1 cellular context compared by ENCODE assay signal in genomic region chr1:84969489-84970250, GRCh38.
TF ChIP-seq lines count a peak whose summit lies in the region.

No MANE protein-coding gene starts in this region.

TF ChIP-seq in GM12878, 131 proteins besides CTCF, POLR2A, EP300 and RAD21 (continued from another document and continues in another):
- TF ChIP-seq MLLT1 (IDR thresholded peaks at IDR 0.05) (no peak), SUZ12 (IDR thresholded peaks at IDR 0.05; ENCODE audit: unreplicated experiment) (no peak), CEBPB (IDR thresholded peaks at IDR 0.05; ENCODE audit: borderline replicate concordance in 1 of 2, low read depth in 2 of 2, low read length in 2 of 2) (peak in 1 of 2 experiments; percentile 57; a peak in 1 of 4 replicates), FOXK2 (IDR thresholded peaks at IDR 0.05) (no peak), ZNF622 (IDR thresholded peaks at IDR 0.05) (no peak), NFXL1 (IDR thresholded peaks at IDR 0.05; ENCODE audit: borderline replicate concordance) (no peak), NR2C1 (IDR thresholded peaks at IDR 0.05) (no peak), TBL1XR1 (IDR thresholded peaks at IDR 0.05; ENCODE audit: low read depth, low read length) (no peak), SMAD1 (IDR thresholded peaks at IDR 0.05; ENCODE audit: low read depth, partially characterized antibody) (peak; percentile 76), POLR2AphosphoS5 (IDR thresholded peaks at IDR 0.05; ENCODE audit: low read length) (no peak; the same call in 1 of the 2 replicates), ZNF207 (IDR thresholded peaks at IDR 0.05; ENCODE audit: borderline replicate concordance) (no peak), CREB1 (IDR thresholded peaks at IDR 0.05; ENCODE audit: low read depth) (0 out of 2 replicates have a peak, but pooled peaks have one; percentile 19), SPI1 (IDR thresholded peaks at IDR 0.05; ENCODE audit: borderline replicate concordance, insufficient read depth, low read depth, low read length) (no peak), EZH2 (IDR thresholded peaks at IDR 0.05; ENCODE audit: borderline replicate concordance, control insufficient read depth, low read depth, low read length) (no peak), SREBF1 (IDR thresholded peaks at IDR 0.05; ENCODE audit: low read length) (no peak), KDM1A (IDR thresholded peaks at IDR 0.05; ENCODE audit: borderline replicate concordance) (no peak), ZBTB11 (CRISPR knock-in tag; IDR thresholded peaks at IDR 0.05) (no peak), HDGF (IDR thresholded peaks at IDR 0.05) (no peak), MXI1 (IDR thresholded peaks at IDR 0.05; ENCODE audit: low read depth, low read length) (no peak), POU2F2 (IDR thresholded peaks at IDR 0.05; ENCODE audit: borderline replicate concordance, low read depth, low read length) (peak; percentile 57; the same call in 1 of the 3 replicates), SKIL (IDR thresholded peaks at IDR 0.05; ENCODE audit: low read depth, poor library complexity, severe bottlenecking) (peak; percentile 32), ZNF274 (IDR thresholded peaks at IDR 0.05; ENCODE audit: insufficient read depth, insufficient read length) (no peak), SRF (IDR thresholded peaks at IDR 0.05; ENCODE audit: low read depth in 2 of 2, low read length in 2 of 2) (no peak), CBX3 (IDR thresholded peaks at IDR 0.05; ENCODE audit: borderline replicate concordance, low read depth) (no peak), PAX8 (IDR thresholded peaks at IDR 0.05) (peak; percentile 34; the same call in 1 of the 2 replicates), KAT2A (conservative IDR thresholded peaks at IDR 0.05; ENCODE audit: control insufficient read depth, low read depth, low read length) (no peak), RELB (IDR thresholded peaks at IDR 0.05; ENCODE audit: low read depth) (peak; percentile 67; the same call in 1 of the 2 replicates), SIX5 (IDR thresholded peaks at IDR 0.05; ENCODE audit: low read depth, low read length, severe bottlenecking) (no peak), ZNF592 (IDR thresholded peaks at IDR 0.05) (peak; percentile 50; the same call in 1 of the 2 replicates), NRF1 (conservative IDR thresholded peaks at IDR 0.05; ENCODE audit: low read depth, low read length) (no peak), BCL11A (IDR thresholded peaks at IDR 0.05; ENCODE audit: low read depth, low read length) (peak; percentile 78), USF2 (IDR thresholded peaks at IDR 0.05; ENCODE audit: borderline replicate concordance, low read depth, low read length) (peak; percentile 27; the same call in 1 of the 2 replicates), NR2F1 (conservative IDR thresholded peaks at IDR 0.05) (0 out of 2 replicates have a peak, but pooled peaks have one; percentile 20), NKRF (conservative IDR thresholded peaks at IDR 0.05) (no peak), IRF5 (IDR thresholded peaks at IDR 0.05; ENCODE audit: borderline replicate concordance) (no peak), TCF3 (IDR thresholded peaks at IDR 0.05; ENCODE audit: borderline replicate concordance, insufficient read depth, low read depth, low read length) (0 out of 2 replicates have a peak, but pooled peaks have one; percentile 16), ZBED1 (IDR thresholded peaks at IDR 0.05; ENCODE audit: borderline replicate concordance) (peak; percentile 86; the same call in 1 of the 2 replicates)
